Comparison of ENCODE assay signal across 16 cellular contexts in the genomic region with DNA sequence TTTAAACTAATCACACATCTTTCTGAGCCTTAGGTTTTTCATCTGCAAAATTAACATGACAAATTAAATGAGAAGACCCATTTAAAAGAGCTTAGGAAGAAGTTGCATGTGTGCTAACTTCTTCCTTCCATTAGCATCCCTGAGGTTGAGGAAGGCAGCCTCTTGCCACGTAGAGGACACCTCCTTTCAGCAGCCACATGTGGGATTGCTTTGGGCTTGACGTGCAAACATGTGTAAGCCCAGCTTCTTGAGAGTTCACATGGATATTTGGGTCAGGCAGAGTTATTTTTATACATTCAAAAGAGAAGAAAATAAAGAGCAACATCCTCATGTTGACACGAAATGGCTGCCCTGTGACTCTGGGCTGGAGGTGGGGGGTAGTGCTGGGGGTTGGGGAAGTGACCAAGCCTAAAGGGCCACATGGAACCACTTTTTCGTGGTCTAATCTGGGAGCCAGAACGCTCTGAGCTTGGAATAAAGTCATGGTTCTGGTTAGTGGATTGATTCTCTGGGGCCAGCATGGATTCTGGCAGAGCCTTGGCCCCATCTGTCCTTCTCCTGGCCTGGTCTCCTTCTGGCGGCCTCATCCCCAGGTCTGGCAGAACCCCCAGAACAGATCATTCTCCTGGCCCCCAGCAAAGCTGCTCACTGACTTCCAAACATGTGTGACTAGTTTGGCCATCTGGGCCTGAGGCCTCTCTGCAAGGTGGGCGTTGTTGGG.
"Had no signal": no experiment of that assay in that cellular context is flagged by ENCODE, and none has a peak within 500 bp of the region (broad histone marks: within the 10 kb centered on the region; RNA-seq: fewer than 3 reads in every experiment).

No MANE protein-coding gene starts in this region.

- H3K4me1 Mint-ChIP-seq: activated naive CD8-positive, alpha-beta T cell treated with anti-CD3 and anti-CD28 coated beads for 36 hours; neural progenitor cell had no signal

- H3K36me3 Mint-ChIP-seq: activated naive CD8-positive, alpha-beta T cell treated with anti-CD3 and anti-CD28 coated beads for 36 hours; neural progenitor cell had no signal

- H3K27ac Mint-ChIP-seq: activated naive CD8-positive, alpha-beta T cell treated with anti-CD3 and anti-CD28 coated beads for 36 hours; neural progenitor cell; T-helper 2 cell treated with Interferon-gamma antibody and Interleukin-4, amounts not matched to agents 5 μg/mL and 100 μg/mL, for 36 hours had no signal

- H3K4me1 ChIP-seq: ascending aorta, left lung, neural progenitor cell, SJSA1 had no signal

- H3K27ac ChIP-seq: ascending aorta, left lung, neural progenitor cell, ovary, SJSA1 had no signal

- H3K27me3 Mint-ChIP-seq: activated naive CD8-positive, alpha-beta T cell treated with anti-CD3 and anti-CD28 coated beads for 36 hours had no signal

- H3K27me3 ChIP-seq: ascending aorta, left lung, neural progenitor cell, ovary, SJSA1 had no signal

- ATAC-seq: left lung had no signal

- H3K4me3 Mint-ChIP-seq: activated naive CD8-positive, alpha-beta T cell treated with anti-CD3 and anti-CD28 coated beads for 36 hours; neural progenitor cell; T-helper 2 cell treated with Interferon-gamma antibody and Interleukin-4, amounts not matched to agents 5 μg/mL and 100 μg/mL, for 36 hours had no signal

- DNase-seq: activated CD4-positive, alpha-beta T cell treated with anti-CD3 and anti-CD28 coated beads, Interleukin-2, amount 50 U/mL, for 1 hour; activated effector memory CD4-positive, alpha-beta T cell treated with anti-CD3 and anti-CD28 coated beads, Interleukin-2, amount 50 U/mL, for 16 hours; activated naive CD8-positive, alpha-beta T cell treated with anti-CD3 and anti-CD28 coated beads for 36 hours; activated T-cell treated with anti-CD3 and anti-CD28 coated beads, Interleukin-2, amount 50 U/mL, for 1 hour; cortex of kidney; effector CD8-positive, alpha-beta T cell; islet precursor cell; left lung; ovary; SW 1271; trophoblast cell had no signal

- H3K9me3 Mint-ChIP-seq: activated naive CD8-positive, alpha-beta T cell treated with anti-CD3 and anti-CD28 coated beads for 36 hours; neural progenitor cell; T-helper 2 cell treated with Interferon-gamma antibody and Interleukin-4, amounts not matched to agents 5 μg/mL and 100 μg/mL, for 36 hours had no signal

- H3K4me3 ChIP-seq: ascending aorta, left lung, neural progenitor cell, ovary, SJSA1, skin epidermis had no signal

- H3K36me3 ChIP-seq: ascending aorta, left lung, neural progenitor cell, ovary, SJSA1 had no signal

- H3K9me3 ChIP-seq: ascending aorta, left lung, ovary had no signal
